Comparison of ENCODE assay signal across 1 cellular context in genomic region chr12:70598467-70599194, GRCh38.
TF ChIP-seq lines count a peak whose summit lies in the region.

No MANE protein-coding gene starts in this region.

TF ChIP-seq in HEK293, 187 proteins besides CTCF, POLR2A, EP300 and RAD21 (continued from another document):
- 0 out of 2 replicates have a peak, but pooled peaks have one; percentile 15 for TF ChIP-seq ZBTB44 (tag by site-specific recombination; IDR thresholded peaks at IDR 0.05)
- no peak for TF ChIP-seq ZFP37 (tag by site-specific recombination; IDR thresholded peaks at IDR 0.05)
- TF ChIP-seq ZNF335 (tag by site-specific recombination; conservative IDR thresholded peaks at IDR 0.05): no peak
- TF ChIP-seq KLF10 (tag by site-specific recombination; IDR thresholded peaks at IDR 0.05): no peak
- TF ChIP-seq MZF1 (tag by site-specific recombination; IDR thresholded peaks at IDR 0.05; ENCODE audit: borderline replicate concordance): no peak
- no peak for TF ChIP-seq GLIS2 (tag by site-specific recombination; IDR thresholded peaks at IDR 0.05)
- no peak for TF ChIP-seq BCL11A (tag by site-specific recombination; IDR thresholded peaks at IDR 0.05; ENCODE audit: low read depth)
- no peak for TF ChIP-seq ZNF16 (tag by site-specific recombination; IDR thresholded peaks at IDR 0.05; ENCODE audit: low read depth)
- 0 out of 2 replicates have a peak, but pooled peaks have one; percentile 48 for TF ChIP-seq ZSCAN30 (tag by site-specific recombination; IDR thresholded peaks at IDR 0.05)
- TF ChIP-seq ZNF416 (tag by site-specific recombination; IDR thresholded peaks at IDR 0.05): no peak
- no peak for TF ChIP-seq ZNF274 (IDR thresholded peaks at IDR 0.05; ENCODE audit: low read length)
- no peak for TF ChIP-seq ZNF274 (tag by site-specific recombination; IDR thresholded peaks at IDR 0.05; ENCODE audit: borderline replicate concordance)
- no peak for TF ChIP-seq ZNF585B (tag by site-specific recombination; IDR thresholded peaks at IDR 0.05)
- TF ChIP-seq ZNF426 (tag by site-specific recombination; IDR thresholded peaks at IDR 0.05): no peak
- no peak for TF ChIP-seq ZNF138 (tag by site-specific recombination; IDR thresholded peaks at IDR 0.05; ENCODE audit: borderline replicate concordance)
- TF ChIP-seq ZNF623 (tag by site-specific recombination; IDR thresholded peaks at IDR 0.05): no peak
- no peak for TF ChIP-seq SP2 (tag by site-specific recombination; IDR thresholded peaks at IDR 0.05)
- no peak for TF ChIP-seq ZNF776 (tag by site-specific recombination; IDR thresholded peaks at IDR 0.05; ENCODE audit: borderline replicate concordance)
- no peak for TF ChIP-seq ZNF76 (tag by site-specific recombination; IDR thresholded peaks at IDR 0.05; ENCODE audit: borderline replicate concordance, low read depth)
- TF ChIP-seq REST (tag by site-specific recombination; IDR thresholded peaks at IDR 0.05): no peak
